In genomic region chr2:69993048-69993565, GRCh38 we compare ENCODE assay signal across 17 cellular contexts. TPM values are rescaled to one million over a fixed set of nuclear protein-coding genes. Genes with fewer than 3 reads are reported as not detected.
A peak's percentile ranks its signal among the peaks of the same experiment; 100 is the strongest.
DNase-seq lines count a peak whose midpoint lies in the region; ATAC-seq, FAIRE-seq and TF ChIP-seq lines count a peak whose summit lies in the region.
"Had no signal": no experiment of that assay in that cellular context is flagged by ENCODE, and none has a peak within 500 bp of the region (broad histone marks: within the 10 kb centered on the region; RNA-seq: fewer than 3 reads in every experiment).

No MANE protein-coding gene starts in this region.

- TF ChIP-seq RAD21 in HepG2 (CRISPR knock-in tag; IDR thresholded peaks at IDR 0.05): no peak

- H3K27ac ChIP-seq in H9 (ENCODE audit: insufficient read length, low read depth, low read length) (no peak overlapping the region), SJCRH30 (peak overlapping the region; percentile 41), HepG2 (ENCODE audit: extremely low read length, insufficient read depth, low read length) (no peak overlapping the region)

- no peak for TF ChIP-seq CTCF in H9 (conservative IDR thresholded peaks at IDR 0.05)
- TF ChIP-seq CTCF in HepG2 (CRISPR knock-in tag; IDR thresholded peaks at IDR 0.05): no peak
- no peak for TF ChIP-seq CTCF in progenitor cell of endocrine pancreas (IDR thresholded peaks at IDR 0.05; ENCODE audit: unreplicated experiment)

- peak overlapping the region in 1 of 3 experiments; percentile 79; a peak in 1 of 7 replicates for H3K27ac Mint-ChIP-seq in H9
- H3K27ac Mint-ChIP-seq in progenitor cell of endocrine pancreas: peak overlapping the region; percentile 35
- peak overlapping the region in 1 of 2 donors; percentile 83 for H3K27ac Mint-ChIP-seq in natural killer cell treated with Interleukin-12 subunit alpha and Interleukin-12 subunit beta and Interleukin-15 and Interleukin-18, amount 100 ng/mL, for 72 hours
- H3K27ac Mint-ChIP-seq: B cell had no signal

- H3K27me3 ChIP-seq in H9 (ENCODE audit: insufficient read depth, low read length): no peaks in the 10 kb centered on the region
- no peaks in the 10 kb centered on the region for H3K27me3 ChIP-seq in SJCRH30
- H3K27me3 ChIP-seq in HepG2 (ENCODE audit: control insufficient read depth in 1 of 2, insufficient read depth in 2 of 2, low read length in 2 of 2): no peaks in the 10 kb centered on the region

- FAIRE-seq in HepG2 (lab: Jason Lieb, UNC): no peak
- FAIRE-seq: HTR-8/SVneo had no signal

- intact Hi-C loops in HepG2 (cut with micrococcal nuclease; ENCODE audit: unreplicated experiment): no loop called here

- TF ChIP-seq POLR2A in HepG2 (IDR thresholded peaks at IDR 0.05; ENCODE audit: insufficient read depth in 1 of 2, low read depth in 2 of 2, low read length in 2 of 2): no peak

- H3K9ac ChIP-seq in H9 (ENCODE audit: extremely low read depth, insufficient read length, low read length) (no peak overlapping the region), HepG2 (ENCODE audit: insufficient read depth, low read depth, low read length) (no peak overlapping the region)

- H2AFZ ChIP-seq in H9 (ENCODE audit: low read length) (no peak overlapping the region), HepG2 (ENCODE audit: low read length) (no peak overlapping the region)

- no peaks in the 10 kb centered on the region for H3K23me2 ChIP-seq in H9 (ENCODE audit: insufficient read length, low read depth, low read length, poor library complexity, severe bottlenecking)

- H2BK120ac ChIP-seq in H9 (ENCODE audit: low read depth, low read length, poor library complexity, severe bottlenecking): no peak overlapping the region

- H3K79me1 ChIP-seq in H9 (ENCODE audit: insufficient read depth, low read depth, low read length, poor library complexity, severe bottlenecking): no peaks in the 10 kb centered on the region

- no peak overlapping the region for H4K91ac ChIP-seq in H9 (ENCODE audit: insufficient read length, low read depth, low read length)

- no peak overlapping the region for H3T11ph ChIP-seq in H9 (ENCODE audit: low read length)

- H3K14ac ChIP-seq in H9 (ENCODE audit: insufficient read depth, low read length): peak overlapping the region; percentile 47; the same call in 1 of the 2 replicates

- no peak overlapping the region for H3K56ac ChIP-seq in H9 (ENCODE audit: insufficient read length, low read depth, low read length)

- H3K36me3 Mint-ChIP-seq in H9 (ENCODE audit: insufficient read depth in 1 of 3, low read depth in 3 of 3) (peaks cover 1 to 5% (median 4%) of the 10 kb centered on the region in 3 experiments; a peak in 4 of 7 replicates), progenitor cell of endocrine pancreas (ENCODE audit: insufficient read depth) (peaks cover 12% of the 10 kb centered on the region)
- no peaks in the 10 kb centered on the region for H3K36me3 Mint-ChIP-seq in natural killer cell treated with Interleukin-12 subunit alpha and Interleukin-12 subunit beta and Interleukin-15 and Interleukin-18, amount 100 ng/mL, for 72 hours

- TF ChIP-seq EP300 in HepG2 (IDR thresholded peaks at IDR 0.05; ENCODE audit: low read depth in 2 of 2, low read length in 2 of 2) (no peak), HepG2 (CRISPR knock-in tag; IDR thresholded peaks at IDR 0.05; ENCODE audit: borderline replicate concordance) (no peak)

- DNase-seq in H9 (no peak), SJCRH30 (peak; percentile 65 to 84), HepG2 (ENCODE audit: low spot score) (no peak), progenitor cell of endocrine pancreas (ENCODE audit: low spot score, unreplicated experiment) (no peak), 8988T (no peak), COLO829 (ENCODE audit: low spot score) (no peak), KG1 (lab: John Stamatoyannopoulos, UW) (no peak)
- DNase-seq in natural killer cell treated with Interleukin-12 subunit alpha and Interleukin-12 subunit beta and Interleukin-15 and Interleukin-18, amount 100 ng/mL, for 72 hours (ENCODE audit: low spot score): no peak
- DNase-seq: COR-L47, GF-D8, NCI-H1105, NCI-H1694 treated with DMSO at 0.1 percent for 48 hours had no signal

- H3K4me3 ChIP-seq in SJCRH30 (no peak overlapping the region), HepG2 (replicated peaks in 1 of 3; ENCODE audit: insufficient read depth in 1 of 3, low read depth in 2 of 3, low read length in 3 of 3) (no peak overlapping the region)
- H3K4me3 ChIP-seq: HAP-1 had no signal

- H3K4me2 ChIP-seq in H9 (ENCODE audit: insufficient read depth, insufficient read length, low read length) (no peak overlapping the region), HepG2 (ENCODE audit: low read depth, low read length) (no peak overlapping the region)

- no TSS peak for BruUV-seq in HepG2 (replicated peaks; lab: Mats Ljungman, UMichigan)

- 0 out of 2 replicates have a peak, but pooled peaks cover 4% of the 10 kb centered on the region for H3K4me1 ChIP-seq in H9 (ENCODE audit: insufficient read depth, low read length)
- H3K4me1 ChIP-seq in SJCRH30: peaks cover 10% of the 10 kb centered on the region
- peaks cover 21% of the 10 kb centered on the region for H3K4me1 ChIP-seq in HepG2 (ENCODE audit: insufficient read depth, low read length)
- H3K4me1 ChIP-seq: HAP-1 had no signal

- POLR2A ChIA-PET in HepG2 (lab: Yijun Ruan, JAX): no interaction called here

- no peaks in the 10 kb centered on the region for H3K79me2 ChIP-seq in H9 (ENCODE audit: insufficient read depth, low read length)
- H3K79me2 ChIP-seq in HepG2 (ENCODE audit: insufficient read depth, low read length): no peaks in the 10 kb centered on the region

- no peak overlapping the region for H3K18ac ChIP-seq in H9 (ENCODE audit: insufficient read length, low read depth, low read length)

- H4K5ac ChIP-seq in H9 (ENCODE audit: insufficient read length, low read depth, low read length): no peak overlapping the region

- H3K4ac ChIP-seq in H9 (ENCODE audit: low read depth, low read length): no peak overlapping the region

- H4K8ac ChIP-seq in H9 (replicated peaks; ENCODE audit: insufficient read length, low read depth, low read length): no peak overlapping the region

- in situ Hi-C loops in HepG2 (cut with HindIII; ENCODE audit: extremely low pct_ligation_motif_present, low pct_unique_long_range_greater_than_20kb): no loop called here

- no peaks in the 10 kb centered on the region for H3K9me3 Mint-ChIP-seq in H9
- no peaks in the 10 kb centered on the region for H3K9me3 Mint-ChIP-seq in progenitor cell of endocrine pancreas (ENCODE audit: low read depth)
- H3K9me3 Mint-ChIP-seq in natural killer cell treated with Interleukin-12 subunit alpha and Interleukin-12 subunit beta and Interleukin-15 and Interleukin-18, amount 100 ng/mL, for 72 hours: no peaks in the 10 kb centered on the region

- H3K4me3 Mint-ChIP-seq in H9: no peak overlapping the region
- no peak overlapping the region for H3K4me3 Mint-ChIP-seq in progenitor cell of endocrine pancreas (ENCODE audit: low read depth)
- no peak overlapping the region for H3K4me3 Mint-ChIP-seq in natural killer cell treated with Interleukin-12 subunit alpha and Interleukin-12 subunit beta and Interleukin-15 and Interleukin-18, amount 100 ng/mL, for 72 hours
- H3K4me3 Mint-ChIP-seq: B cell had no signal

- H2AK5ac ChIP-seq in H9 (ENCODE audit: insufficient read length, low read length): no peak overlapping the region

- H2BK20ac ChIP-seq in H9 (ENCODE audit: low read depth, low read length, poor library complexity, severe bottlenecking): no peak overlapping the region

- H3K23ac ChIP-seq in H9 (ENCODE audit: insufficient read length, low read depth, low read length): no peak overlapping the region

- no peaks in the 10 kb centered on the region for H3K27me3 Mint-ChIP-seq in H9 (ENCODE audit: low read depth)
- H3K27me3 Mint-ChIP-seq in progenitor cell of endocrine pancreas: no peaks in the 10 kb centered on the region
- H3K27me3 Mint-ChIP-seq in natural killer cell treated with Interleukin-12 subunit alpha and Interleukin-12 subunit beta and Interleukin-15 and Interleukin-18, amount 100 ng/mL, for 72 hours: no peaks in the 10 kb centered on the region
- H3K27me3 Mint-ChIP-seq: B cell had no signal

- no peak overlapping the region for H2BK12ac ChIP-seq in H9 (ENCODE audit: insufficient read length, low read depth, low read length)

- no CpG with 5 or more reads among the region's 7 CpGs for WGBS in H9 (ENCODE audit: extremely low coverage, insufficient read length, low lambda C conversion rate)
- WGBS in HepG2 (ENCODE audit: low lambda C conversion rate): 90% methylated on average over 7 of the region's 7 CpGs

- H3K36me3 ChIP-seq in SJCRH30 (no peaks in the 10 kb centered on the region), HepG2 (replicated peaks in 1 of 2; ENCODE audit: control insufficient read depth in 1 of 2, insufficient read depth in 2 of 2, low read length in 2 of 2) (no peaks in the 10 kb centered on the region)
- H3K36me3 ChIP-seq: HAP-1 had no signal

- CTCF ChIA-PET in HepG2 (lab: Yijun Ruan, JAX; ENCODE audit: low intra/inter-chr PET ratio, low total read pairs): no interaction called here

- peak; percentile 29 for ATAC-seq in HepG2
- no peak for ATAC-seq in natural killer cell treated with Interleukin-12 subunit alpha and Interleukin-12 subunit beta and Interleukin-15 and Interleukin-18, amount 100 ng/mL, for 72 hours
- ATAC-seq: Panc1 had no signal

- H4K20me1 ChIP-seq in H9 (ENCODE audit: control insufficient read depth, insufficient read depth, insufficient read length) (no peaks in the 10 kb centered on the region), HepG2 (ENCODE audit: insufficient read depth, low read length) (no peaks in the 10 kb centered on the region)

- no peaks in the 10 kb centered on the region for H3K9me3 ChIP-seq in H9 (ENCODE audit: control insufficient read depth, low read depth, low read length)
- H3K9me3 ChIP-seq in SJCRH30 (replicated peaks): no peaks in the 10 kb centered on the region
- no peaks in the 10 kb centered on the region for H3K9me3 ChIP-seq in HepG2 (ENCODE audit: low read length)
- H3K9me3 ChIP-seq: HAP-1 had no signal

- no peak overlapping the region for H2BK5ac ChIP-seq in H9 (ENCODE audit: insufficient read length, low read length)

- peaks cover 22 to 23% of the 10 kb centered on the region in 2 experiments for H3K4me1 Mint-ChIP-seq in H9
- no peaks in the 10 kb centered on the region for H3K4me1 Mint-ChIP-seq in progenitor cell of endocrine pancreas (ENCODE audit: low read depth)
- H3K4me1 Mint-ChIP-seq in natural killer cell treated with Interleukin-12 subunit alpha and Interleukin-12 subunit beta and Interleukin-15 and Interleukin-18, amount 100 ng/mL, for 72 hours (ENCODE audit: low read depth in 2 of 2): peaks cover 16 to 20% of the 10 kb centered on the region in 2 donors
- H3K4me1 Mint-ChIP-seq: B cell had no signal

- H2BK15ac ChIP-seq in H9 (ENCODE audit: low read depth, low read length): no peak overlapping the region

RNA-seq across cellular contexts. Expression of gene ASPRV1, which starts 31.7 kb away (rescaled TPM):
- total RNA-seq in H9 (2021) (0.57 and 0.64 TPM in 2 replicates), HepG2 (2016; rRNA removed; fragmentation: Illumina TruSeq; extraction: Trizol) (0.40 and 0.42 TPM in 2 replicates), progenitor cell of endocrine pancreas (1.1 and 1.2 TPM in 2 replicates)
- 0.51 and 0.95 TPM in 2 replicates for total RNA-seq in SJCRH30 (2014; rRNA removed; shearing (Covaris generic))
- total RNA-seq in HepG2 (2016; cell fraction: cytosol; rRNA removed; fragmentation: Illumina TruSeq; extraction: Trizol; ENCODE audit: low read depth): 0.18 TPM in 1 of 2 replicates, not detected in the other
- 0.32 and 0.40 TPM in 2 replicates for total RNA-seq in HepG2 (2016; cell fraction: insoluble cytoplasmic fraction; rRNA removed; fragmentation: Illumina TruSeq; extraction: Trizol)
- 0.28 and 0.34 TPM in 2 replicates for total RNA-seq in HepG2 (2016; cell fraction: membrane; rRNA removed; fragmentation: Illumina TruSeq; extraction: Trizol)
- total RNA-seq in HepG2 (2016; cell fraction: nucleus; rRNA removed; fragmentation: Illumina TruSeq; extraction: Trizol): 0.47 and 0.50 TPM in 2 replicates
- 0.48 and 0.52 TPM in 2 replicates for polyA plus RNA-seq in HepG2 (2011; rRNA removed)
- polyA plus RNA-seq in HepG2 (2011; cell fraction: cytosol; rRNA removed): 0.38 and 0.47 TPM in 2 replicates
- 1.1 and 1.8 TPM in 2 replicates for polyA plus RNA-seq in HepG2 (2011; cell fraction: nucleus; rRNA removed)
- polyA plus RNA-seq in HepG2 (2012): 0.42 and 0.52 TPM in 2 replicates
- polyA plus RNA-seq in HepG2 (2016; cell fraction: cytosol; fragmentation: Illumina TruSeq; extraction: Trizol; ENCODE audit: low read depth): 0.07 TPM in 1 of 2 replicates, not detected in the other
- polyA plus RNA-seq in HepG2 (2016; cell fraction: insoluble cytoplasmic fraction; fragmentation: Illumina TruSeq; extraction: Trizol; ENCODE audit: low read depth): 0.32 and 0.34 TPM in 2 replicates
- 0.09 and 0.24 TPM in 2 replicates for polyA plus RNA-seq in HepG2 (2016; cell fraction: membrane; fragmentation: Illumina TruSeq; extraction: Trizol; ENCODE audit: low read depth)
- polyA plus RNA-seq in HepG2 (2016; cell fraction: nucleus; fragmentation: Illumina TruSeq; extraction: Trizol; ENCODE audit: insufficient read depth, low read depth): 0.92 and 1.1 TPM in 2 replicates
- polyA minus RNA-seq in HepG2 (2011; rRNA and poly(A)+ RNA removed; ENCODE audit: low replicate concordance): 0.14 and 0.48 TPM in 2 replicates
- 0.26 TPM in 1 of 2 replicates, not detected in the other for polyA minus RNA-seq in HepG2 (2011; cell fraction: cytosol; rRNA and poly(A)+ RNA removed)
- 0.50 and 0.52 TPM in 2 replicates for polyA minus RNA-seq in HepG2 (2011; cell fraction: nucleus; rRNA and poly(A)+ RNA removed)
- total RNA-seq in natural killer cell treated with Interleukin-12 subunit alpha and Interleukin-12 subunit beta and Interleukin-15 and Interleukin-18, amount 100 ng/mL, for 72 hours: under 1 TPM; 0.55 to 0.84 TPM
- total RNA-seq: NCI-H460 had no signal

Comparison
In these comparisons a context has a peak if more than half of its experiments do, and no peak if none do; other contexts are left out.
1. DNase-seq: peak in SJCRH30 (2 of 2); none in H9 (single experiment), HepG2 (single experiment), progenitor cell of endocrine pancreas (single experiment), 8988T (single experiment), COLO829 (single experiment), natural killer cell treated with Interleukin-12 subunit alpha and Interleukin-12 subunit beta and Interleukin-15 and Interleukin-18, amount 100 ng/mL, for 72 hours (single experiment) and KG1 (single experiment).